In the genomic region with DNA sequence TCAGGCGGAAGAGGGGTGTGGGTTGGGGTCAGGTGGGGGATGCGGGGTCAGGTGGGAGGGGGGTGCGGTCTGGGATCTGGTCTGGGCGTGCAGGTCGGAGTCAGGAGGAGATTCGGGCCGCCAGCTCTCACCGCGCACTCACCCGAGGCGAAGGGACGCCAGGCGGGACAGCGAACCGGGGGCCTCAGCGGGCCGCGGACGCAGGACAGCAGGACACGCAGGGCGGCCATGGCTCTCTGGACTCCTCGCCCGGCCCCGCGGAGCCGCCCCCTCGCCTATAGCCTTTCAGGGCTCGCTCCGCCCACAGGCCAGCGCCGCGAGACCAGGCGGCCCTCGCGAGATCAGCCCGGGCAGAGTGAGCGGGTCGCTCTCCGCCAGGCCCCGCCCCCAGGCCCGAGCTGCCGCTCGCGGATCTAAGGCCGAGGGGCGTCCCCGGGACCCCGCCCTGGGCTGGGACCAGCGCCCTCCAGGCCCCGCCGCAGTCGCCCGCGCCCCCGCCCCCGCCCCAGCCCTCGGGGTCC, we compare ENCODE assay signal across 1 cellular context.
TF ChIP-seq lines count a peak whose summit lies in the region.

A gene (minus strand): TSS at position 251 of the 521 bp plus-strand sequence. CDS start 21 bp downstream, at position 230.

TF ChIP-seq in HepG2, 621 proteins besides CTCF, POLR2A, EP300 and RAD21 (continued from another document):
- TF ChIP-seq, protein P1, sequence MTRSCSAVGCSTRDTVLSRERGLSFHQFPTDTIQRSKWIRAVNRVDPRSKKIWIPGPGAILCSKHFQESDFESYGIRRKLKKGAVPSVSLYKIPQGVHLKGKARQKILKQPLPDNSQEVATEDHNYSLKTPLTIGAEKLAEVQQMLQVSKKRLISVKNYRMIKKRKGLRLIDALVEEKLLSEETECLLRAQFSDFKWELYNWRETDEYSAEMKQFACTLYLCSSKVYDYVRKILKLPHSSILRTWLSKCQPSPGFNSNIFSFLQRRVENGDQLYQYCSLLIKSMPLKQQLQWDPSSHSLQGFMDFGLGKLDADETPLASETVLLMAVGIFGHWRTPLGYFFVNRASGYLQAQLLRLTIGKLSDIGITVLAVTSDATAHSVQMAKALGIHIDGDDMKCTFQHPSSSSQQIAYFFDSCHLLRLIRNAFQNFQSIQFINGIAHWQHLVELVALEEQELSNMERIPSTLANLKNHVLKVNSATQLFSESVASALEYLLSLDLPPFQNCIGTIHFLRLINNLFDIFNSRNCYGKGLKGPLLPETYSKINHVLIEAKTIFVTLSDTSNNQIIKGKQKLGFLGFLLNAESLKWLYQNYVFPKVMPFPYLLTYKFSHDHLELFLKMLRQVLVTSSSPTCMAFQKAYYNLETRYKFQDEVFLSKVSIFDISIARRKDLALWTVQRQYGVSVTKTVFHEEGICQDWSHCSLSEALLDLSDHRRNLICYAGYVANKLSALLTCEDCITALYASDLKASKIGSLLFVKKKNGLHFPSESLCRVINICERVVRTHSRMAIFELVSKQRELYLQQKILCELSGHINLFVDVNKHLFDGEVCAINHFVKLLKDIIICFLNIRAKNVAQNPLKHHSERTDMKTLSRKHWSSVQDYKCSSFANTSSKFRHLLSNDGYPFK (CRISPR knock-in tag; IDR thresholded peaks at IDR 0.05; ENCODE audit: borderline replicate concordance), result peak; percentile 23; the same call in 1 of the 2 replicates
- TF ChIP-seq, protein P2, sequence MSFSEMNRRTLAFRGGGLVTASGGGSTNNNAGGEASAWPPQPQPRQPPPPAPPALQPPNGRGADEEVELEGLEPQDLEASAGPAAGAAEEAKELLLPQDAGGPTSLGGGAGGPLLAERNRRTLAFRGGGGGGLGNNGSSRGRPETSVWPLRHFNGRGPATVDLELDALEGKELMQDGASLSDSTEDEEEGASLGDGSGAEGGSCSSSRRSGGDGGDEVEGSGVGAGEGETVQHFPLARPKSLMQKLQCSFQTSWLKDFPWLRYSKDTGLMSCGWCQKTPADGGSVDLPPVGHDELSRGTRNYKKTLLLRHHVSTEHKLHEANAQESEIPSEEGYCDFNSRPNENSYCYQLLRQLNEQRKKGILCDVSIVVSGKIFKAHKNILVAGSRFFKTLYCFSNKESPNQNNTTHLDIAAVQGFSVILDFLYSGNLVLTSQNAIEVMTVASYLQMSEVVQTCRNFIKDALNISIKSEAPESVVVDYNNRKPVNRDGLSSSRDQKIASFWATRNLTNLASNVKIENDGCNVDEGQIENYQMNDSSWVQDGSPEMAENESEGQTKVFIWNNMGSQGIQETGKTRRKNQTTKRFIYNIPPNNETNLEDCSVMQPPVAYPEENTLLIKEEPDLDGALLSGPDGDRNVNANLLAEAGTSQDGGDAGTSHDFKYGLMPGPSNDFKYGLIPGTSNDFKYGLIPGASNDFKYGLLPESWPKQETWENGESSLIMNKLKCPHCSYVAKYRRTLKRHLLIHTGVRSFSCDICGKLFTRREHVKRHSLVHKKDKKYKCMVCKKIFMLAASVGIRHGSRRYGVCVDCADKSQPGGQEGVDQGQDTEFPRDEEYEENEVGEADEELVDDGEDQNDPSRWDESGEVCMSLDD (CRISPR knock-in tag; IDR thresholded peaks at IDR 0.05; ENCODE audit: borderline replicate concordance), result 0 out of 2 replicates have a peak, but pooled peaks have one; percentile 38
- TF ChIP-seq CENPT (CRISPR knock-in tag; IDR thresholded peaks at IDR 0.05; ENCODE audit: low read depth), result no peak
- TF ChIP-seq, protein P3, sequence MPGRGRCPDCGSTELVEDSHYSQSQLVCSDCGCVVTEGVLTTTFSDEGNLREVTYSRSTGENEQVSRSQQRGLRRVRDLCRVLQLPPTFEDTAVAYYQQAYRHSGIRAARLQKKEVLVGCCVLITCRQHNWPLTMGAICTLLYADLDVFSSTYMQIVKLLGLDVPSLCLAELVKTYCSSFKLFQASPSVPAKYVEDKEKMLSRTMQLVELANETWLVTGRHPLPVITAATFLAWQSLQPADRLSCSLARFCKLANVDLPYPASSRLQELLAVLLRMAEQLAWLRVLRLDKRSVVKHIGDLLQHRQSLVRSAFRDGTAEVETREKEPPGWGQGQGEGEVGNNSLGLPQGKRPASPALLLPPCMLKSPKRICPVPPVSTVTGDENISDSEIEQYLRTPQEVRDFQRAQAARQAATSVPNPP (CRISPR knock-in tag; IDR thresholded peaks at IDR 0.05), result no peak
- TF ChIP-seq IRF2 (CRISPR knock-in tag; IDR thresholded peaks at IDR 0.05), result peak; percentile 23; the same call in 1 of the 2 replicates
- TF ChIP-seq ATF7-NPFF (CRISPR knock-in tag; IDR thresholded peaks at IDR 0.05; ENCODE audit: low read depth), result peak; percentile 59; the same call in 1 of the 2 replicates
